In the genomic region with DNA sequence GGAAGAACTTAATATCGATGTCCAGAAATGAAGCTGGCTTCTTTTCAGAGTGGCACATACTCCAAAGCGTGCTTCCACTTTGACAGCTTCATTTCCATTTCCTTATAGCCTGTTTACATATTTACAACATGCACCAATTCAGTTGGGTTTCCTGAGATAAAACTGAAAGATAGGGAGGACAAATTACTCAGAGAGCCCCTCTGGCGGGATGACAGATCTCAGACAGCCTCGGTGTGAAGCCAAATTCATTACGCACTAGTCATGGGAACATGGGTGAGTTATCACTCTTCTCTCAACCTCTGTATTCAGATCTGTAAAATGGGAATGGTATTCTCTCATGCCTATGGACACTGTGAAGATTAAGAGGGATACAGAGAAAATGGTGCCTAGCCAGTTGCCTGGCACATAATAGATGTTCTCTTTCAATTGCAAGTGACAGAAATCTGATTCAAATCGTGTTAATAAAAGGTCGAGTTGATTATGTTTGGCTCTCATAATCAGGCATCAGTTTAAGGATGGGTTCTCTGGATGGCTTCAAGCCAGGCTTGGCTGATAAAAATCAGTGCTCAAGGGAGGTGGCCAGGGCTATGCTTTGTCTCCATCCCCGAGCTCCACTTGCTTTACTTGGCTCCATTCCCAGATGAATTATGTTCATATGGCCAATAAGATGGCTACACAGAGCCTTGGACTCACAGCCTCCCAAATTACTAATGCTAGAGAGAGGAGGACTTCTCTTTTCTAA, we compare ENCODE assay signal across 24 cellular contexts.
A peak's percentile ranks its signal among the peaks of the same experiment; 100 is the strongest.
DNase-seq lines count a peak whose midpoint lies in the region; ATAC-seq and TF ChIP-seq lines count a peak whose summit lies in the region.
"Had no signal": no experiment of that assay in that cellular context is flagged by ENCODE, and none has a peak within 500 bp of the region (broad histone marks: within the 10 kb centered on the region; RNA-seq: fewer than 3 reads in every experiment).

No MANE protein-coding gene starts in this region.

- 16% methylated on average over 8 of the region's 8 CpGs for WGBS in SK-N-SH (ENCODE audit: low lambda C conversion rate)

- H3K36me3 ChIP-seq in SK-N-SH (replicated peaks in 1 of 2; ENCODE audit: control insufficient read depth in 1 of 2, insufficient read depth in 2 of 2, low read length in 1 of 2): no peaks in the 10 kb centered on the region
- H3K36me3 ChIP-seq: ovary had no signal

- peak; percentile 27; the same call in 1 of the 2 replicates for TF ChIP-seq RAD21 in SK-N-SH (IDR thresholded peaks at IDR 0.05; ENCODE audit: low read length)

- H3K4me1 ChIP-seq in SK-N-SH (ENCODE audit: control insufficient read depth in 1 of 2, insufficient read depth in 2 of 2, low read depth in 1 of 2, low read length in 1 of 2): peaks cover 23% of the 10 kb centered on the region in 2 experiments; a peak in 3 of 4 replicates
- H3K4me1 ChIP-seq: A549 had no signal

- TF ChIP-seq CTCF in SK-N-SH (IDR thresholded peaks at IDR 0.05): no peak

- CTCF ChIA-PET in SK-N-SH (lab: Yijun Ruan, JAX): interaction anchor here (0.5 to 2.3 kb wide), 6 partner anchors 59 to 162 kb away, joined by 3 to 17 read pairs (median 4); no protein-coding TSS in a partner anchor

- H3F3A ChIP-seq in SK-N-SH (replicated peaks; ENCODE audit: insufficient read depth): no peaks in the 10 kb centered on the region

- H2AFZ ChIP-seq in SK-N-SH (ENCODE audit: low read depth): no peak overlapping the region

- H3K4me3 ChIP-seq in SK-N-SH (ENCODE audit: low read depth in 2 of 2, low read length in 1 of 2): no peak overlapping the region
- H3K4me3 ChIP-seq: A549, GM12878, ovary had no signal

- H3K27ac ChIP-seq in SK-N-SH (ENCODE audit: low read depth in 2 of 2, low read length in 1 of 2): peak overlapping the region in 1 of 2 experiments; percentile 75; a peak in 2 of 4 replicates
- H3K27ac ChIP-seq: A549, ovary had no signal

- no peak overlapping the region for H3K4me2 ChIP-seq in SK-N-SH
- H3K4me2 ChIP-seq: A549 had no signal

- no peaks in the 10 kb centered on the region for H3K27me3 ChIP-seq in SK-N-SH (ENCODE audit: insufficient read depth)
- H3K27me3 ChIP-seq: ovary had no signal

- POLR2A ChIA-PET in SK-N-SH (lab: Yijun Ruan, JAX): interaction anchor here (0.9 kb wide), 1 partner anchor 174 kb away, joined by 4 read pairs; no protein-coding TSS in a partner anchor

- no peak for ATAC-seq in HG03442 (IDR thresholded peaks at IDR 0.05; ENCODE audit: unreplicated experiment)
- no peak for ATAC-seq in HG03521 (IDR thresholded peaks at IDR 0.05; ENCODE audit: unreplicated experiment)
- ATAC-seq: A549; activated CD8-positive, alpha-beta T cell treated with anti-CD3 and anti-CD28 coated beads for 36 hours; CD8-positive, alpha-beta T cell; GM12878; HepG2; left colon had no signal

- H3K9me3 ChIP-seq in SK-N-SH: no peaks in the 10 kb centered on the region
- H3K9me3 ChIP-seq: A549, ovary had no signal

- DNase-seq in NCI-H82 (lab: John Stamatoyannopoulos, UW): peak; percentile 4
- no peak for DNase-seq in NCI-H82 treated with DMSO at 0.1 percent for 48 hours (lab: John Stamatoyannopoulos, UW; ENCODE audit: unreplicated experiment)
- peak; percentile 79 for DNase-seq in NCI-H1105 treated with DMSO at 0.1 percent for 48 hours (lab: John Stamatoyannopoulos, UW)
- DNase-seq in SK-N-SH: peak; percentile 51
- no peak for DNase-seq in NOMO-1 treated with dmso at 0.1 percent for 144 hours (lab: John Stamatoyannopoulos, UW; ENCODE audit: unreplicated experiment)
- no peak for DNase-seq in NCI-H1048 (lab: John Stamatoyannopoulos, UW)
- DNase-seq: activated CD4-positive, CD25-positive, alpha-beta regulatory T cell treated with anti-CD3 and anti-CD28 coated beads, Interleukin-2, amount 50 U/mL, for 72 hours; activated CD8-positive, alpha-beta T cell treated with anti-CD3 and anti-CD28 coated beads for 36 hours; aorta; CD8-positive, alpha-beta T cell; DMS79 treated with DMSO at 0.1 percent for 48 hours; GOT3; hippocampal formation; left colon; NCI-H1930; NCI-H226; ovary; RPMI8226; T-helper 2 cell had no signal

- H3K79me2 ChIP-seq in SK-N-SH (ENCODE audit: insufficient read depth): no peaks in the 10 kb centered on the region

- no peaks in the 10 kb centered on the region for H4K20me1 ChIP-seq in SK-N-SH (ENCODE audit: insufficient read depth)

- H3K9ac ChIP-seq in SK-N-SH: no peak overlapping the region

- TF ChIP-seq EP300 in SK-N-SH (IDR thresholded peaks at IDR 0.05; ENCODE audit: borderline replicate concordance in 1 of 2, low read depth in 1 of 2, low read length in 1 of 2): peak; percentile 43 to 92; a peak in 3 of 4 replicates

- no peaks in the 10 kb centered on the region for H3K9me2 ChIP-seq in SK-N-SH

TF ChIP-seq in SK-N-SH, 30 proteins besides CTCF, POLR2A, EP300 and RAD21 (continues in another document):
- TF ChIP-seq FOSL2 (IDR thresholded peaks at IDR 0.05; ENCODE audit: borderline replicate concordance, low read depth) (no peak), RFX5 (IDR thresholded peaks at IDR 0.05; ENCODE audit: low read length) (no peak; the same call in 1 of the 2 replicates), GABPA (IDR thresholded peaks at IDR 0.05; ENCODE audit: low read depth) (no peak), TCF12 (IDR thresholded peaks at IDR 0.05) (peak; percentile 82), NRF1 (IDR thresholded peaks at IDR 0.05; ENCODE audit: low read depth, low read length) (no peak), TAF1 (IDR thresholded peaks at IDR 0.05; ENCODE audit: borderline replicate concordance, low read depth, low read length) (no peak), ELF1 (IDR thresholded peaks at IDR 0.05) (no peak), RXRA (IDR thresholded peaks at IDR 0.05; ENCODE audit: borderline replicate concordance, low read depth) (no peak), SMC3 (IDR thresholded peaks at IDR 0.05; ENCODE audit: low read depth, low read length) (no peak), TEAD4 (IDR thresholded peaks at IDR 0.05; ENCODE audit: borderline replicate concordance, insufficient read depth) (peak; percentile 71), RCOR1 (IDR thresholded peaks at IDR 0.05; ENCODE audit: low read length) (peak; percentile 14; the same call in 1 of the 2 replicates), JUND (IDR thresholded peaks at IDR 0.05) (peak; percentile 45; the same call in 1 of the 2 replicates), GATA2 (CRISPR knock-in tag; IDR thresholded peaks at IDR 0.05) (peak; percentile 91), FOXM1 (IDR thresholded peaks at IDR 0.05; ENCODE audit: low read depth) (0 out of 2 replicates have a peak, but pooled peaks have one; percentile 33)
- TF ChIP-seq, protein P1, sequence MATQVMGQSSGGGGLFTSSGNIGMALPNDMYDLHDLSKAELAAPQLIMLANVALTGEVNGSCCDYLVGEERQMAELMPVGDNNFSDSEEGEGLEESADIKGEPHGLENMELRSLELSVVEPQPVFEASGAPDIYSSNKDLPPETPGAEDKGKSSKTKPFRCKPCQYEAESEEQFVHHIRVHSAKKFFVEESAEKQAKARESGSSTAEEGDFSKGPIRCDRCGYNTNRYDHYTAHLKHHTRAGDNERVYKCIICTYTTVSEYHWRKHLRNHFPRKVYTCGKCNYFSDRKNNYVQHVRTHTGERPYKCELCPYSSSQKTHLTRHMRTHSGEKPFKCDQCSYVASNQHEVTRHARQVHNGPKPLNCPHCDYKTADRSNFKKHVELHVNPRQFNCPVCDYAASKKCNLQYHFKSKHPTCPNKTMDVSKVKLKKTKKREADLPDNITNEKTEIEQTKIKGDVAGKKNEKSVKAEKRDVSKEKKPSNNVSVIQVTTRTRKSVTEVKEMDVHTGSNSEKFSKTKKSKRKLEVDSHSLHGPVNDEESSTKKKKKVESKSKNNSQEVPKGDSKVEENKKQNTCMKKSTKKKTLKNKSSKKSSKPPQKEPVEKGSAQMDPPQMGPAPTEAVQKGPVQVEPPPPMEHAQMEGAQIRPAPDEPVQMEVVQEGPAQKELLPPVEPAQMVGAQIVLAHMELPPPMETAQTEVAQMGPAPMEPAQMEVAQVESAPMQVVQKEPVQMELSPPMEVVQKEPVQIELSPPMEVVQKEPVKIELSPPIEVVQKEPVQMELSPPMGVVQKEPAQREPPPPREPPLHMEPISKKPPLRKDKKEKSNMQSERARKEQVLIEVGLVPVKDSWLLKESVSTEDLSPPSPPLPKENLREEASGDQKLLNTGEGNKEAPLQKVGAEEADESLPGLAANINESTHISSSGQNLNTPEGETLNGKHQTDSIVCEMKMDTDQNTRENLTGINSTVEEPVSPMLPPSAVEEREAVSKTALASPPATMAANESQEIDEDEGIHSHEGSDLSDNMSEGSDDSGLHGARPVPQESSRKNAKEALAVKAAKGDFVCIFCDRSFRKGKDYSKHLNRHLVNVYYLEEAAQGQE (IDR thresholded peaks at IDR 0.05; ENCODE audit: low read depth, low read length): no peak
- TF ChIP-seq, protein P2, sequence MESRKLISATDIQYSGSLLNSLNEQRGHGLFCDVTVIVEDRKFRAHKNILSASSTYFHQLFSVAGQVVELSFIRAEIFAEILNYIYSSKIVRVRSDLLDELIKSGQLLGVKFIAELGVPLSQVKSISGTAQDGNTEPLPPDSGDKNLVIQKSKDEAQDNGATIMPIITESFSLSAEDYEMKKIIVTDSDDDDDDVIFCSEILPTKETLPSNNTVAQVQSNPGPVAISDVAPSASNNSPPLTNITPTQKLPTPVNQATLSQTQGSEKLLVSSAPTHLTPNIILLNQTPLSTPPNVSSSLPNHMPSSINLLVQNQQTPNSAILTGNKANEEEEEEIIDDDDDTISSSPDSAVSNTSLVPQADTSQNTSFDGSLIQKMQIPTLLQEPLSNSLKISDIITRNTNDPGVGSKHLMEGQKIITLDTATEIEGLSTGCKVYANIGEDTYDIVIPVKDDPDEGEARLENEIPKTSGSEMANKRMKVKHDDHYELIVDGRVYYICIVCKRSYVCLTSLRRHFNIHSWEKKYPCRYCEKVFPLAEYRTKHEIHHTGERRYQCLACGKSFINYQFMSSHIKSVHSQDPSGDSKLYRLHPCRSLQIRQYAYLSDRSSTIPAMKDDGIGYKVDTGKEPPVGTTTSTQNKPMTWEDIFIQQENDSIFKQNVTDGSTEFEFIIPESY (IDR thresholded peaks at IDR 0.05; ENCODE audit: borderline replicate concordance, low read depth): no peak
- TF ChIP-seq, protein P3, sequence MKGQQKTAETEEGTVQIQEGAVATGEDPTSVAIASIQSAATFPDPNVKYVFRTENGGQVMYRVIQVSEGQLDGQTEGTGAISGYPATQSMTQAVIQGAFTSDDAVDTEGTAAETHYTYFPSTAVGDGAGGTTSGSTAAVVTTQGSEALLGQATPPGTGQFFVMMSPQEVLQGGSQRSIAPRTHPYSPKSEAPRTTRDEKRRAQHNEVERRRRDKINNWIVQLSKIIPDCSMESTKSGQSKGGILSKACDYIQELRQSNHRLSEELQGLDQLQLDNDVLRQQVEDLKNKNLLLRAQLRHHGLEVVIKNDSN (IDR thresholded peaks at IDR 0.05; ENCODE audit: borderline replicate concordance, low read depth): no peak
- TF ChIP-seq, protein P4, sequence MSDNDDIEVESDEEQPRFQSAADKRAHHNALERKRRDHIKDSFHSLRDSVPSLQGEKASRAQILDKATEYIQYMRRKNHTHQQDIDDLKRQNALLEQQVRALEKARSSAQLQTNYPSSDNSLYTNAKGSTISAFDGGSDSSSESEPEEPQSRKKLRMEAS (IDR thresholded peaks at IDR 0.05; ENCODE audit: low read depth): no peak

Comparison
In these comparisons a context has a peak if more than half of its experiments do, and no peak if none do; other contexts are left out.
1. DNase-seq: peak in NCI-H82 (single experiment), NCI-H1105 treated with DMSO at 0.1 percent for 48 hours (single experiment) and SK-N-SH (single experiment); none in NCI-H82 treated with DMSO at 0.1 percent for 48 hours (single experiment), NOMO-1 treated with dmso at 0.1 percent for 144 hours (single experiment) and NCI-H1048 (single experiment).